Comparison of ENCODE assay signal across 1 cellular context in the genomic region with DNA sequence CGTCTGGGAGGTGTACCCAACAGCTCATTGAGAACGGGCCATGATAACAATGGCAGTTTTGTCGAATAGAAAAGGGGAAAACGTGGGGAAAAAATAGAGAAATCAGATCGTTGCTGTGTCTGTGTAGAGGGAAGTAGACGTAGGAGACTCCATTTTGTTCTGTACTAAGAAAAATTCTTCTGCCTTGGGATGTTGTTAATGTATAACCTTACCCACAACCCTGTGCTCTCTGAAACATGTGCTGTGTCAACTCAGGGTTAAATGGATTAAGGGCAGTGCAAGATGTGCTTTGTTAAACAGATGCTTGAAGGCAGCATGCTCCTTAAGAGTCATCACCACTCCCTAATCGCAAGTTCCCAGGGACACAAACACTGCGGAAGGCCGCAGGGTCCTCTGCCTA.
TF ChIP-seq lines count a peak whose summit lies in the region.

No MANE protein-coding gene starts in this region.

TF ChIP-seq in HepG2, 621 proteins besides CTCF, POLR2A, EP300 and RAD21:
- TF ChIP-seq, protein P1, sequence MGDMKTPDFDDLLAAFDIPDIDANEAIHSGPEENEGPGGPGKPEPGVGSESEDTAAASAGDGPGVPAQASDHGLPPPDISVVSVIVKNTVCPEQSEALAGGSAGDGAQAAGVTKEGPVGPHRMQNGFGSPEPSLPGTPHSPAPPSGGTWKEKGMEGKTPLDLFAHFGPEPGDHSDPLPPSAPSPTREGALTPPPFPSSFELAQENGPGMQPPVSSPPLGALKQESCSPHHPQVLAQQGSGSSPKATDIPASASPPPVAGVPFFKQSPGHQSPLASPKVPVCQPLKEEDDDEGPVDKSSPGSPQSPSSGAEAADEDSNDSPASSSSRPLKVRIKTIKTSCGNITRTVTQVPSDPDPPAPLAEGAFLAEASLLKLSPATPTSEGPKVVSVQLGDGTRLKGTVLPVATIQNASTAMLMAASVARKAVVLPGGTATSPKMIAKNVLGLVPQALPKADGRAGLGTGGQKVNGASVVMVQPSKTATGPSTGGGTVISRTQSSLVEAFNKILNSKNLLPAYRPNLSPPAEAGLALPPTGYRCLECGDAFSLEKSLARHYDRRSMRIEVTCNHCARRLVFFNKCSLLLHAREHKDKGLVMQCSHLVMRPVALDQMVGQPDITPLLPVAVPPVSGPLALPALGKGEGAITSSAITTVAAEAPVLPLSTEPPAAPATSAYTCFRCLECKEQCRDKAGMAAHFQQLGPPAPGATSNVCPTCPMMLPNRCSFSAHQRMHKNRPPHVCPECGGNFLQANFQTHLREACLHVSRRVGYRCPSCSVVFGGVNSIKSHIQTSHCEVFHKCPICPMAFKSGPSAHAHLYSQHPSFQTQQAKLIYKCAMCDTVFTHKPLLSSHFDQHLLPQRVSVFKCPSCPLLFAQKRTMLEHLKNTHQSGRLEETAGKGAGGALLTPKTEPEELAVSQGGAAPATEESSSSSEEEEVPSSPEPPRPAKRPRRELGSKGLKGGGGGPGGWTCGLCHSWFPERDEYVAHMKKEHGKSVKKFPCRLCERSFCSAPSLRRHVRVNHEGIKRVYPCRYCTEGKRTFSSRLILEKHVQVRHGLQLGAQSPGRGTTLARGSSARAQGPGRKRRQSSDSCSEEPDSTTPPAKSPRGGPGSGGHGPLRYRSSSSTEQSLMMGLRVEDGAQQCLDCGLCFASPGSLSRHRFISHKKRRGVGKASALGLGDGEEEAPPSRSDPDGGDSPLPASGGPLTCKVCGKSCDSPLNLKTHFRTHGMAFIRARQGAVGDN (CRISPR knock-in tag; IDR thresholded peaks at IDR 0.05), result 0 out of 2 replicates have a peak, but pooled peaks have one; percentile 1
- TF ChIP-seq PITX1 (CRISPR knock-in tag; IDR thresholded peaks at IDR 0.05) (0 out of 2 replicates have a peak, but pooled peaks have one; percentile 4), ZNF652 (CRISPR knock-in tag; IDR thresholded peaks at IDR 0.05; ENCODE audit: borderline replicate concordance, low read depth) (peak; percentile 77)
